ENCODE assay signal across 14 cellular contexts in the genomic region with DNA sequence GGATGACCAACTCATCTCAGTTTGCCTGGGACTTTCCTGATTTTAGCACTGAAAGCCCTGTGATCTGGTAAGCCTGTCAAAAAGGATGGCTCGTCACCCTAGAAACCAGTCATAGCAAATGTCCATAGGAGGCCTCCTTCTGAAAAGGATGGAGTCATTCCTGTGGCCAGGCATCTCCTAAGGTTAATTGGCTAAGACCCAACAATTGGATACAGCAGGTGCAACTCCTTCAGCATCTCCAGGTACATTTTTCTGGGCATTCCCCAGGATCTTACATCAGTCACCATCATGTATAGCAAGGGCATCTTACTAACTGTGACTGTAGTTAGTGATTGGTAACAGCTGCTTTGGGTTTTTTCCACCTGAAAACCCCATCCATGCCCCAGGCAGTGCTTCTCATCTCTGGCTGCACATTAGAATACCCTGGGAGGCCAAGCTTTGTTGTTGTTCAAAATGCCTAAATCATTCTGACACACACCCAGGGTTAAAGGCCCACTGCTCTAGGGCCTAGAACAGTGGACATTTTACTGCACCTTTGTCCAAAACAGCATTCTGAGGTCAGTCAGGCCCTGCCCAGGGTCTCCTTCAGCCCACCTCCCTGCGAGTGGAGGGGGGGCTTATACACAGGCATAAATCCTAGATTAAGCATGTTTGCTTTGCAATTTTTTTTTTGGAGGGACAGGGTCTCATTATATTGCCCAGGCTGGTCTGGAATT. TPM values are rescaled to one million over a fixed set of nuclear protein-coding genes. Genes with fewer than 3 reads are reported as not detected.
A peak's percentile ranks its signal among the peaks of the same experiment; 100 is the strongest.
DNase-seq lines count a peak whose midpoint lies in the region; ATAC-seq and TF ChIP-seq lines count a peak whose summit lies in the region.
"Had no signal": no experiment of that assay in that cellular context is flagged by ENCODE, and none has a peak within 500 bp of the region (broad histone marks: within the 10 kb centered on the region; RNA-seq: fewer than 3 reads in every experiment).

No MANE protein-coding gene starts in this region.

- H3K27ac ChIP-seq in Panc1 (ENCODE audit: low read length) = peak overlapping the region; percentile 61; the same call in 1 of the 2 replicates

- TF ChIP-seq CTCF in GM06990 (IDR thresholded peaks at IDR 0.05; ENCODE audit: insufficient read depth, low read length, poor library complexity, severe bottlenecking) (no peak), Panc1 (IDR thresholded peaks at IDR 0.05) (no peak)

- DNase-seq in GM06990 (ENCODE audit: extremely low read depth, insufficient read length) (peak; percentile 38), Panc1 (ENCODE audit: low read depth, low spot score) (no peak), islet precursor cell (no peak), SW480 (ENCODE audit: low spot score) (no peak), iPS-NIHi7 (ENCODE audit: extremely low spot score) (no peak)
- DNase-seq: activated naive CD8-positive, alpha-beta T cell treated with anti-CD3 and anti-CD28 coated beads, Interleukin-2, amount 10 ng/mL, durations not matched to agents 7 days and 5 days; H7; mucosa of descending colon; NCI-H1048; NCI-H345; T-helper 9 cell had no signal

- in situ Hi-C loops in Panc1 (cut with HindIII; ENCODE audit: low pct_unique_long_range_greater_than_20kb, low sequenced_read_pairs) = no loop called here

- H3K9me3 ChIP-seq in Panc1 (ENCODE audit: control insufficient read depth, insufficient read depth, low read depth, low read length) = no peaks in the 10 kb centered on the region
- H3K9me3 ChIP-seq: mucosa of descending colon had no signal

- ATAC-seq in GM19452 (IDR thresholded peaks at IDR 0.05; ENCODE audit: unreplicated experiment) (peak; percentile 70), HG02852 (IDR thresholded peaks at IDR 0.05; ENCODE audit: unreplicated experiment) (peak; percentile 63), Panc1 (peak; percentile 29; the same call in 1 of the 2 replicates), GM21737 (IDR thresholded peaks at IDR 0.05; ENCODE audit: unreplicated experiment) (no peak)
- ATAC-seq: mucosa of descending colon had no signal

- POLR2A ChIA-PET in Panc1 (lab: Charles Lee) = no interaction called here

- BruUV-seq in Panc1 (replicated peaks; lab: Mats Ljungman, UMichigan) = no TSS peak

- no peaks in the 10 kb centered on the region; the same call in 1 of the 2 replicates for H3K4me1 ChIP-seq in Panc1 (ENCODE audit: control insufficient read depth, insufficient read depth, low read length)

- CTCF ChIA-PET in Panc1 (lab: Charles Lee) = no interaction called here

- H3K4me3 ChIP-seq in GM06990 (replicated peaks; ENCODE audit: low read depth, low read length) (no peak overlapping the region), Panc1 (ENCODE audit: low read depth in 2 of 2, low read length in 2 of 2) (no peak overlapping the region)
- H3K4me3 ChIP-seq: mucosa of descending colon had no signal

- intact Hi-C loops in Panc1 (cut with micrococcal nuclease; ENCODE audit: unreplicated experiment) = no loop called here

- H3K36me3 ChIP-seq in GM06990 (ENCODE audit: control insufficient read depth, insufficient read depth, low read length) (no peaks in the 10 kb centered on the region), Panc1 (ENCODE audit: control insufficient read depth, insufficient read depth, low read length) (no peaks in the 10 kb centered on the region)

- H3K27me3 ChIP-seq in GM06990 (replicated peaks; ENCODE audit: control insufficient read depth, insufficient read depth, low read length) (no peaks in the 10 kb centered on the region), Panc1 (ENCODE audit: control insufficient read depth, insufficient read depth, low read length) (no peaks in the 10 kb centered on the region)

RNA-seq across cellular contexts. Expression of gene GALNT15, which starts 28.3 kb away (rescaled TPM):
- total RNA-seq in Panc1 (2021; ENCODE audit: unreplicated experiment) = 0.10 TPM
- not detected for polyA plus RNA-seq in Panc1 (2012; ENCODE audit: insufficient read length)
- total RNA-seq: activated naive CD8-positive, alpha-beta T cell treated with anti-CD3 and anti-CD28 coated beads, Interleukin-2, amount 10 ng/mL, durations not matched to agents 7 days and 5 days; H7 had no signal
